16 cellular contexts compared by ENCODE assay signal in genomic region chr18:24232814-24233213, GRCh38.
A peak's percentile ranks its signal among the peaks of the same experiment; 100 is the strongest.
DNase-seq lines count a peak whose midpoint lies in the region; ATAC-seq and TF ChIP-seq lines count a peak whose summit lies in the region.
"Had no signal": no experiment of that assay in that cellular context is flagged by ENCODE, and none has a peak within 500 bp of the region (broad histone marks: within the 10 kb centered on the region; RNA-seq: fewer than 3 reads in every experiment).

No MANE protein-coding gene starts in this region.

- ATAC-seq in heart right ventricle (no peak), left ventricle myocardium superior (no peak)
- ATAC-seq in activated CD4-positive, CD25-positive, alpha-beta regulatory T cell treated with anti-CD3 and anti-CD28 coated beads, Interleukin-2, amount 50 U/mL, for 24 hours, result no peak
- ATAC-seq: HepG2 had no signal

- peaks cover 0 to 24% (median 0%) of the 10 kb centered on the region in 9 donors for H3K36me3 ChIP-seq in heart right ventricle
- H3K36me3 ChIP-seq in hepatocyte (replicated peaks; ENCODE audit: insufficient read depth, low read depth), result no peaks in the 10 kb centered on the region
- peaks cover 5% of the 10 kb centered on the region for H3K36me3 ChIP-seq in skeletal muscle satellite cell (ENCODE audit: insufficient read depth, low read length)
- H3K36me3 ChIP-seq in vagina, result peaks cover 0 to 9% of the 10 kb centered on the region in 2 donors
- H3K36me3 ChIP-seq: HAP-1 had no signal

- WGBS in heart right ventricle, 2 donors, result 96 to 97% methylated on average over 5 of the region's 5 CpGs
- 98% methylated on average over 5 of the region's 5 CpGs for WGBS in hepatocyte (ENCODE audit: low lambda C conversion rate, missing lambda C conversion rate)

- no peak for DNase-seq in heart right ventricle
- DNase-seq in left ventricle myocardium superior, result no peak
- no peak for DNase-seq in hepatocyte (ENCODE audit: low spot score)
- DNase-seq in vagina (ENCODE audit: extremely low spot score in 2 of 2), result no peak
- DNase-seq in AG20443 (ENCODE audit: low spot score), result no peak
- DNase-seq in GM20000 (ENCODE audit: low spot score), result no peak
- DNase-seq: AML-193; CD4-positive, CD25-positive, alpha-beta regulatory T cell; DMS53; NCI-H1092; NCI-H2107 had no signal

- H3K27me3 ChIP-seq in heart right ventricle, result no peaks in the 10 kb centered on the region
- no peaks in the 10 kb centered on the region for H3K27me3 ChIP-seq in hepatocyte
- no peaks in the 10 kb centered on the region for H3K27me3 ChIP-seq in skeletal muscle satellite cell (ENCODE audit: control insufficient read depth, insufficient read depth, low read length)
- H3K27me3 ChIP-seq in vagina, result no peaks in the 10 kb centered on the region

- no peaks in the 10 kb centered on the region for H3K9me2 ChIP-seq in hepatocyte (replicated peaks; ENCODE audit: insufficient read depth)

- H2AFZ ChIP-seq in hepatocyte, result no peak overlapping the region

- no peak overlapping the region for H3K9ac ChIP-seq in skeletal muscle satellite cell (ENCODE audit: low read depth, low read length)
- H3K9ac ChIP-seq: KMS-11 had no signal

- intact Hi-C loops in heart right ventricle (cut with DNase I), result loop anchor here in 4 of 10 donors (5.0 kb wide), 2 partner anchors 34 to 39 kb away; no protein-coding TSS in a partner anchor
- intact Hi-C loops in left ventricle myocardium superior (cut with micrococcal nuclease), result no loop called here
- intact Hi-C loops in vagina (cut with DNase I), result no loop called here

- H3K79me2 ChIP-seq in hepatocyte, result no peaks in the 10 kb centered on the region

- H3K9me3 ChIP-seq in heart right ventricle, result peaks cover 0 to 4% (median 0%) of the 10 kb centered on the region in 11 donors
- H3K9me3 ChIP-seq in hepatocyte (ENCODE audit: low read depth), result no peaks in the 10 kb centered on the region
- no peaks in the 10 kb centered on the region for H3K9me3 ChIP-seq in skeletal muscle satellite cell (replicated peaks; ENCODE audit: low read length)
- no peaks in the 10 kb centered on the region for H3K9me3 ChIP-seq in vagina
- H3K9me3 ChIP-seq: HAP-1 had no signal

- H3K27ac ChIP-seq in heart right ventricle, result peak overlapping the region; percentile 51 to 85 (median 65)
- H3K27ac ChIP-seq in hepatocyte, result peak overlapping the region; percentile 51
- peak overlapping the region; percentile 53 for H3K27ac ChIP-seq in vagina
- H3K27ac ChIP-seq: KMS-11 had no signal

- peaks cover 4 to 75% (median 50%) of the 10 kb centered on the region in 9 donors for H3K4me1 ChIP-seq in heart right ventricle
- peaks cover 43% of the 10 kb centered on the region for H3K4me1 ChIP-seq in hepatocyte (ENCODE audit: insufficient read depth)
- peaks cover 27% of the 10 kb centered on the region for H3K4me1 ChIP-seq in skeletal muscle satellite cell (ENCODE audit: control insufficient read depth, insufficient read depth, low read length)
- peaks cover 20% of the 10 kb centered on the region for H3K4me1 ChIP-seq in vagina
- H3K4me1 ChIP-seq: HAP-1 had no signal

- TF ChIP-seq CTCF in heart right ventricle (IDR thresholded peaks at IDR 0.05), result no peak
- TF ChIP-seq CTCF in hepatocyte (IDR thresholded peaks at IDR 0.05; ENCODE audit: poor library complexity), result no peak
- no peak for TF ChIP-seq CTCF in vagina (IDR thresholded peaks at IDR 0.05)
- no peak for TF ChIP-seq CTCF in GM20000 (IDR thresholded peaks at IDR 0.05; ENCODE audit: extremely low read depth, missing control alignments)

- no peak for TF ChIP-seq POLR2A in vagina (IDR thresholded peaks at IDR 0.05)

- H3K4me2 ChIP-seq in hepatocyte, result peak overlapping the region; percentile 48
- H3K4me2 ChIP-seq in skeletal muscle satellite cell (ENCODE audit: low read length), result peak overlapping the region; percentile 33
- H3K4me2 ChIP-seq: KMS-11 had no signal

- H3K4me3 ChIP-seq in heart right ventricle, result no peak overlapping the region
- H3K4me3 ChIP-seq in hepatocyte, result no peak overlapping the region
- no peak overlapping the region for H3K4me3 ChIP-seq in skeletal muscle satellite cell (ENCODE audit: low read length)
- H3K4me3 ChIP-seq in vagina, result no peak overlapping the region
- H3K4me3 ChIP-seq: HAP-1 had no signal

- H4K20me1 ChIP-seq in hepatocyte (ENCODE audit: insufficient read depth, poor library complexity, severe bottlenecking), result no peaks in the 10 kb centered on the region
